In the genomic region with DNA sequence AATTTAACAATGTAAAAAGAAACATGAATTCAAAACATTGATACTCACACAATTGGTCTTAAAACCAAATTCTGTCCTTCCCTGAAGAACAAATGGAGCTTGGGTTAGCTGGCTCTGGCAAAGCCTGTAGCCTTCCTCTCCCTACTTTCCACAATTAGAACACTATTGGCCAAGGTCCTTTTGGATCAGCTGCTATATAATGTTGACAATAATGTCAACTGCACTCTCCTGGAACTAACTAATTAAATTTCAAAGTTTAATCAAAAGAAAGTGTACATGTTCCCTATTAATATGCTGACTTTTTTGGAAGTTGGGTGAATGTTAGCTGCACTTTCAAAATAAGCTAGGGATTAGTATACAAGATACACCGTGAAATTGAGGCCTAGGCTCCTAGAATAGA, we compare ENCODE assay signal across 21 cellular contexts.
"Had no signal": no experiment of that assay in that cellular context is flagged by ENCODE, and none has a peak within 500 bp of the region (broad histone marks: within the 10 kb centered on the region; RNA-seq: fewer than 3 reads in every experiment).

No MANE protein-coding gene starts in this region.

- H3K9me3 ChIP-seq: suprapubic skin, transverse colon had no signal

- DNase-seq: activated CD4-positive, alpha-beta T cell treated with anti-CD3 and anti-CD28 coated beads for 48 hours; activated CD4-positive, alpha-beta T cell treated with anti-CD3 and anti-CD28 coated beads, Interleukin-2, amount 50 U/mL, for 48 hours; activated CD8-positive, alpha-beta memory T cell treated with anti-CD3 and anti-CD28 coated beads for 24 hours; activated effector memory CD4-positive, alpha-beta T cell treated with Interleukin-2 at 50 U/mL for 16 hours; activated naive CD4-positive, alpha-beta T cell treated with Interleukin-2 at 50 U/mL for 16 hours; anterior cingulate cortex; cerebellar nuclear complex; dorsolateral prefrontal cortex; effector memory CD4-positive, alpha-beta T cell; head of caudate nucleus; mammary epithelial cell; posterior cingulate gyrus; stimulated activated CD4-positive, alpha-beta T cell treated with anti-CD3 and anti-CD28 coated beads, Interleukin-1b, Interleukin-23, amount 100 ng/mL, for 48 hours; stimulated activated naive B cell treated with anti-CD40 and anti-IgM and Interleukin-4, amounts not matched to agents 10 μg/mL and 1 μg/mL and 100 μg/mL, for 72 hours; transverse colon; WERI-Rb-1 had no signal

- H3K27ac ChIP-seq: coronary artery, dorsolateral prefrontal cortex, suprapubic skin, WERI-Rb-1 had no signal

- H3K27me3 ChIP-seq: dorsolateral prefrontal cortex, suprapubic skin, transverse colon had no signal

- H3K36me3 ChIP-seq: suprapubic skin, transverse colon, WERI-Rb-1 had no signal

- H3K4me3 ChIP-seq: coronary artery, dorsolateral prefrontal cortex, smooth muscle cell, suprapubic skin, transverse colon had no signal

- ATAC-seq: activated CD4-positive, CD25-positive, alpha-beta regulatory T cell treated with anti-CD3 and anti-CD28 coated beads, Interleukin-2, amount 50 U/mL, for 24 hours; sciatic nerve; stimulated activated naive B cell treated with anti-CD40 and anti-IgM and Interleukin-4, amounts not matched to agents 10 μg/mL and 1 μg/mL and 100 μg/mL, for 72 hours had no signal
